ENCODE assay signal across 18 cellular contexts in genomic region chr2:30701782-30702181, GRCh38.
A peak's percentile ranks its signal among the peaks of the same experiment; 100 is the strongest.
DNase-seq lines count a peak whose midpoint lies in the region; ATAC-seq and TF ChIP-seq lines count a peak whose summit lies in the region.
"Had no signal": no experiment of that assay in that cellular context is flagged by ENCODE, and none has a peak within 500 bp of the region (broad histone marks: within the 10 kb centered on the region; RNA-seq: fewer than 3 reads in every experiment).

No MANE protein-coding gene starts in this region.

- H3K4me3 ChIP-seq in SK-N-SH (ENCODE audit: low read depth in 2 of 2, low read length in 1 of 2) (no peak overlapping the region), mammary epithelial cell (replicated peaks in 1 of 3; ENCODE audit: insufficient read depth in 1 of 3, low read depth in 2 of 3, low read length in 3 of 3) (no peak overlapping the region)
- H3K4me3 ChIP-seq: PC-9 had no signal

- ATAC-seq in SK-N-SH treated with all-trans-retinoic acid at 6 μM for 48 hours (no peak), WTC11 (no peak)

- TF ChIP-seq RAD21 in SK-N-SH (IDR thresholded peaks at IDR 0.05; ENCODE audit: low read length), result no peak

- no peaks in the 10 kb centered on the region for H3K4me1 Mint-ChIP-seq in WTC11
- H3K4me1 Mint-ChIP-seq in Calu3 (ENCODE audit: low read depth, unreplicated experiment), result no peaks in the 10 kb centered on the region

- peaks cover 2% of the 10 kb centered on the region for H3K27me3 Mint-ChIP-seq in WTC11 (ENCODE audit: low read depth)
- H3K27me3 Mint-ChIP-seq in Calu3 (ENCODE audit: unreplicated experiment), result peaks cover 12% of the 10 kb centered on the region

- no peak overlapping the region for H3K4me3 Mint-ChIP-seq in WTC11
- no peak overlapping the region for H3K4me3 Mint-ChIP-seq in Calu3 (ENCODE audit: low read depth, unreplicated experiment)
- H3K4me3 Mint-ChIP-seq: T-helper 2 cell treated with Interferon-gamma antibody and Interleukin-4, amounts not matched to agents 5 μg/mL and 100 μg/mL, for 36 hours had no signal

- dilution Hi-C loops in mammary epithelial cell (cut with HindIII; ENCODE audit: low sequenced_read_pairs), result loop anchor here (25.0 kb wide), 1 partner anchor 461 kb away; no protein-coding TSS in a partner anchor

- peaks cover 17% of the 10 kb centered on the region for H3K9me3 ChIP-seq in SK-N-SH
- peaks cover 11% of the 10 kb centered on the region for H3K9me3 ChIP-seq in mammary epithelial cell (replicated peaks; ENCODE audit: insufficient read depth, low read length)

- peaks cover 70% of the 10 kb centered on the region for H3K9me3 Mint-ChIP-seq in WTC11
- H3K9me3 Mint-ChIP-seq in Calu3 (ENCODE audit: low read depth, unreplicated experiment), result peaks cover 8% of the 10 kb centered on the region

- WGBS in SK-N-SH (ENCODE audit: low lambda C conversion rate), result 5% methylated on average over 2 of the region's 2 CpGs
- 73% methylated on average over 2 of the region's 2 CpGs for WGBS in mammary epithelial cell (ENCODE audit: low coverage, missing lambda C conversion rate)

- intact Hi-C loops in mammary epithelial cell (cut with micrococcal nuclease) (loop anchor here (10.0 kb wide), 2 partner anchors 217 to 367 kb away; no protein-coding TSS in a partner anchor), Calu3 (cut with micrococcal nuclease; ENCODE audit: unreplicated experiment) (loop anchor here (10.0 kb wide), 2 partner anchors 247 to 607 kb away; no protein-coding TSS in a partner anchor)

- H4K20me1 ChIP-seq in SK-N-SH (ENCODE audit: insufficient read depth), result no peaks in the 10 kb centered on the region
- H4K20me1 ChIP-seq in mammary epithelial cell (ENCODE audit: insufficient read depth, low read length), result no peaks in the 10 kb centered on the region

- BruUV-seq in mammary epithelial cell (replicated peaks; lab: Mats Ljungman, UMichigan) (no TSS peak), Calu3 (replicated peaks; lab: Mats Ljungman, UMichigan) (no TSS peak)

- CTCF ChIA-PET in SK-N-SH (lab: Yijun Ruan, JAX) (interaction anchor here (1.4 to 16.8 kb wide), 5 partner anchors 10 to 536 kb away, joined by 6 to 573 read pairs (median 212); no protein-coding TSS in a partner anchor), WTC11 (lab: Charles Lee) (interaction anchor here (1.7 kb wide), 1 partner anchor 10 kb away, joined by 7 read pairs; no protein-coding TSS in a partner anchor), mammary epithelial cell (lab: Charles Lee; ENCODE audit: low non-redundant PET) (no interaction called here), Calu3 (lab: Charles Lee) (interaction anchor here (1.9 kb wide), 1 partner anchor 10 kb away, joined by 5 read pairs; no protein-coding TSS in a partner anchor)

- H3F3A ChIP-seq in SK-N-SH (replicated peaks; ENCODE audit: insufficient read depth), result no peaks in the 10 kb centered on the region

- H3K27ac Mint-ChIP-seq in WTC11 (no peak overlapping the region), Calu3 (ENCODE audit: unreplicated experiment) (no peak overlapping the region)
- H3K27ac Mint-ChIP-seq: T-helper 2 cell treated with Interferon-gamma antibody and Interleukin-4, amounts not matched to agents 5 μg/mL and 100 μg/mL, for 36 hours had no signal

- H3K4me1 ChIP-seq in SK-N-SH (ENCODE audit: control insufficient read depth in 1 of 2, insufficient read depth in 2 of 2, low read depth in 1 of 2, low read length in 1 of 2) (peaks cover 0 to 2% of the 10 kb centered on the region in 2 experiments; a peak in 1 of 4 replicates), mammary epithelial cell (ENCODE audit: insufficient read depth, low read length) (no peaks in the 10 kb centered on the region)

- peaks cover 52% of the 10 kb centered on the region for H3K36me3 Mint-ChIP-seq in WTC11
- no peaks in the 10 kb centered on the region for H3K36me3 Mint-ChIP-seq in Calu3 (ENCODE audit: insufficient read depth, unreplicated experiment)

- H2AFZ ChIP-seq in SK-N-SH (ENCODE audit: low read depth) (no peak overlapping the region), mammary epithelial cell (ENCODE audit: low read depth, low read length) (no peak overlapping the region)
- H2AFZ ChIP-seq: PC-9 had no signal

- H3K36me3 ChIP-seq in SK-N-SH (replicated peaks in 1 of 2; ENCODE audit: control insufficient read depth in 1 of 2, insufficient read depth in 2 of 2, low read length in 1 of 2) (no peaks in the 10 kb centered on the region), mammary epithelial cell (ENCODE audit: insufficient read depth, low read length) (no peaks in the 10 kb centered on the region)

- no peak overlapping the region for H3K9ac ChIP-seq in SK-N-SH
- no peak overlapping the region for H3K9ac ChIP-seq in mammary epithelial cell (ENCODE audit: insufficient read depth, low read length)
- H3K9ac ChIP-seq: KMS-11 had no signal

- no peaks in the 10 kb centered on the region for H3K79me2 ChIP-seq in SK-N-SH (ENCODE audit: insufficient read depth)
- H3K79me2 ChIP-seq in mammary epithelial cell (ENCODE audit: insufficient read depth, low read length), result no peaks in the 10 kb centered on the region

- H3K9me2 ChIP-seq in SK-N-SH, result no peaks in the 10 kb centered on the region

- TF ChIP-seq CTCF in SK-N-SH (IDR thresholded peaks at IDR 0.05) (no peak), WTC11 (IDR thresholded peaks at IDR 0.05) (no peak), mammary epithelial cell (conservative IDR thresholded peaks at IDR 0.05 in 1 of 2, IDR thresholded peaks at IDR 0.05 in 1 of 2; ENCODE audit: extremely low read depth in 1 of 2, insufficient read depth in 1 of 2, low read depth in 1 of 2, low read length in 2 of 2) (no peak), Calu3 (IDR thresholded peaks at IDR 0.05; ENCODE audit: unreplicated experiment) (no peak)

- DNase-seq in SK-N-SH (no peak), DMS53 treated with DMSO at 0.1 percent for 48 hours (lab: John Stamatoyannopoulos, UW; ENCODE audit: unreplicated experiment) (peak; percentile 4), Kasumi-1 (lab: John Stamatoyannopoulos, UW) (peak; percentile 20 to 51), WTC11 (ENCODE audit: low spot score) (no peak), T-helper 1 cell (no peak), mammary epithelial cell (no peak), Calu3 (no peak)
- DNase-seq: DMS 273 treated with DMSO at 0.1 percent for 48 hours, EL, NCI-H1092 treated with DMSO at 0.1 percent for 48 hours, NCI-H1930, NCI-H510A, NCI-H774, PC-9, SW 1271 had no signal

- POLR2A ChIA-PET in SK-N-SH (lab: Yijun Ruan, JAX) (no interaction called here), WTC11 (lab: Charles Lee) (no interaction called here)

- no peak overlapping the region for H3K4me2 ChIP-seq in SK-N-SH
- no peak overlapping the region for H3K4me2 ChIP-seq in mammary epithelial cell (ENCODE audit: insufficient read depth, low read depth, low read length)
- H3K4me2 ChIP-seq: KMS-11, PC-9 had no signal

- TF ChIP-seq EP300 in SK-N-SH (IDR thresholded peaks at IDR 0.05; ENCODE audit: borderline replicate concordance in 1 of 2, low read depth in 1 of 2, low read length in 1 of 2), result no peak

- no peak overlapping the region for H3K27ac ChIP-seq in SK-N-SH (ENCODE audit: low read depth in 2 of 2, low read length in 1 of 2)
- no peak overlapping the region for H3K27ac ChIP-seq in mammary epithelial cell (ENCODE audit: insufficient read depth, low read depth, low read length)
- H3K27ac ChIP-seq: KMS-11, PC-9 had no signal

- H3K27me3 ChIP-seq in SK-N-SH (ENCODE audit: insufficient read depth), result no peaks in the 10 kb centered on the region
- H3K27me3 ChIP-seq in mammary epithelial cell (ENCODE audit: insufficient read depth, low read length), result no peaks in the 10 kb centered on the region

- in situ Hi-C loops in mammary epithelial cell (cut with MboI; ENCODE audit: low sequenced_read_pairs in 2 of 2), result loop anchor here in 1 of 2 donors (10.0 to 25.0 kb wide), 2 partner anchors 537 to 736 kb away; no protein-coding TSS in a partner anchor

TF ChIP-seq in SK-N-SH treated with all-trans-retinoic acid at 6 μM for 48 hours, 23 proteins besides CTCF, POLR2A, EP300 and RAD21:
- TF ChIP-seq TOX (CRISPR knock-in tag; IDR thresholded peaks at IDR 0.05; ENCODE audit: borderline replicate concordance) (no peak), ZFP3 (CRISPR knock-in tag; IDR thresholded peaks at IDR 0.05) (0 out of 2 replicates have a peak, but pooled peaks have one; percentile 14), ARNTL (CRISPR knock-in tag; IDR thresholded peaks at IDR 0.05; ENCODE audit: borderline replicate concordance, low read depth) (no peak), CSDC2 (CRISPR knock-in tag; IDR thresholded peaks at IDR 0.05) (no peak), ZNF70 (CRISPR knock-in tag; IDR thresholded peaks at IDR 0.05) (no peak), TCF4 (CRISPR knock-in tag; IDR thresholded peaks at IDR 0.05; ENCODE audit: borderline replicate concordance) (no peak), BACH2 (CRISPR knock-in tag; IDR thresholded peaks at IDR 0.05; ENCODE audit: borderline replicate concordance) (no peak)

TF ChIP-seq in SK-N-SH, 30 proteins besides CTCF, POLR2A, EP300 and RAD21 (continues in another document):
- no peak for TF ChIP-seq RXRA (IDR thresholded peaks at IDR 0.05; ENCODE audit: borderline replicate concordance, low read depth)
- TF ChIP-seq YY1 (IDR thresholded peaks at IDR 0.05; ENCODE audit: low read depth), result no peak
- TF ChIP-seq, protein P1, sequence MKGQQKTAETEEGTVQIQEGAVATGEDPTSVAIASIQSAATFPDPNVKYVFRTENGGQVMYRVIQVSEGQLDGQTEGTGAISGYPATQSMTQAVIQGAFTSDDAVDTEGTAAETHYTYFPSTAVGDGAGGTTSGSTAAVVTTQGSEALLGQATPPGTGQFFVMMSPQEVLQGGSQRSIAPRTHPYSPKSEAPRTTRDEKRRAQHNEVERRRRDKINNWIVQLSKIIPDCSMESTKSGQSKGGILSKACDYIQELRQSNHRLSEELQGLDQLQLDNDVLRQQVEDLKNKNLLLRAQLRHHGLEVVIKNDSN (IDR thresholded peaks at IDR 0.05; ENCODE audit: borderline replicate concordance, low read depth), result no peak
- no peak for TF ChIP-seq GABPA (IDR thresholded peaks at IDR 0.05; ENCODE audit: low read depth)

TF ChIP-seq in WTC11, 78 proteins besides CTCF, POLR2A, EP300 and RAD21:
- TF ChIP-seq ZNF317 (CRISPR knock-in tag; IDR thresholded peaks at IDR 0.05; ENCODE audit: borderline replicate concordance, low read depth) (peak; percentile 97), ATF2 (CRISPR knock-in tag; IDR thresholded peaks at IDR 0.05; ENCODE audit: borderline replicate concordance, low read depth) (no peak)

Comparison
In these comparisons a context has a peak if more than half of its experiments do, and no peak if none do; other contexts are left out.
1. DNase-seq: peak in DMS53 treated with DMSO at 0.1 percent for 48 hours (single experiment) and Kasumi-1 (2 of 2); none in SK-N-SH (single experiment), WTC11 (single experiment), T-helper 1 cell (0 of 5), mammary epithelial cell (single experiment) and Calu3 (single experiment).